ENCODE assay signal across 1 cellular context in the genomic region with DNA sequence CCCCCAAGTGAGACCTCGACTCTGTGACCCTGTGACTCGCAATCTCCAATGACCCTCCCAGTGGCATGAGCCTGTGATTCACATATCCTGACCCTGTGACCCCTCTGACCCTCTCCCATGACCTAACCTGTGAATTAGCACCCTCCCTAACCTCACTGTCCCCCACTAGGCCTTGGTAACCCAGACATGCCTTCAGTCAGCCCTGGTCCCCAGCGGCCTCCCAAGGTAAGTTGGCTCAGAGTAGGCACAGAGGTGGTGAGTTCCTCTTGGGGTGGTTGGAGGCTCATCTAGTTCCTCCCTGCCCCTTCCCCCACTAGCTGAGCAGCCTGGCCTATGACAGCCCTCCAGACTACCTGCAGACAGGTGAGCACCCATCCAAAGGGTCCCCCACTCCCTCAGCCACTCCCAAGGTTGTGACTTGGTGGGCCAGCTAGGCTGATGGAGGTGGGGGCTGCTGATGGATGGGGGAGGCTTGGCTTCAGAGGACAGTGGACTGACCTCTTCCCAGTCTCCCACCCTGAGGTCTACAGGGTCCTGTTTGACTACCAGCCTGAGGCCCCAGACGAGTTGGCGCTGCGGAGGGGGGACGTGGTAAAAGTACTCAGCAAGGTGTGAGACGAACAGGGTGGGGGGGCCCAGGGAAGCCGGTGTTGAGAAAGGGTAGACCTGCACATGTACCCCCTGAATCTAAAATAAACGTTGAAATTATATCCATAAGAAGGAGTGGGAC.
TF ChIP-seq lines count a peak whose summit lies in the region.

No MANE protein-coding gene starts in this region.

TF ChIP-seq in SK-N-SH treated with all-trans-retinoic acid at 6 μM for 48 hours, 23 proteins besides CTCF, POLR2A, EP300 and RAD21 (continued from another document):
- TF ChIP-seq CREB5 (CRISPR knock-in tag; IDR thresholded peaks at IDR 0.05; ENCODE audit: low read depth): no peak
- no peak for TF ChIP-seq PPARA (CRISPR knock-in tag; IDR thresholded peaks at IDR 0.05; ENCODE audit: borderline replicate concordance)
